16 cellular contexts compared by ENCODE assay signal in genomic region chr15:71662306-71662705, GRCh38.
DNase-seq lines count a peak whose midpoint lies in the region; ATAC-seq and FAIRE-seq lines count a peak whose summit lies in the region.
"Had no signal": no experiment of that assay in that cellular context is flagged by ENCODE, and none has a peak within 500 bp of the region (broad histone marks: within the 10 kb centered on the region; RNA-seq: fewer than 3 reads in every experiment).

No MANE protein-coding gene starts in this region.

- peak overlapping the region; percentile 66 for H3K27ac ChIP-seq in angular gyrus (ENCODE audit: low read depth, low read length)
- H3K27ac ChIP-seq: 22Rv1 had no signal

- no peak for ATAC-seq in GM19463 (IDR thresholded peaks at IDR 0.05; ENCODE audit: unreplicated experiment)

- intact Hi-C loops in posterior vena cava (cut with DNase I) = no loop called here

- no peak for FAIRE-seq in RCC 7860 (lab: Jason Lieb, UNC)

- peak; percentile 12 for DNase-seq in NCI-H1694 treated with DMSO at 0.1 percent for 48 hours (lab: John Stamatoyannopoulos, UW)
- no peak for DNase-seq in NCI-H1694 (lab: John Stamatoyannopoulos, UW)
- DNase-seq in globus pallidus (ENCODE audit: low spot score) = peak; percentile 60
- peak; percentile 39 for DNase-seq in putamen (ENCODE audit: low spot score)
- no peak for DNase-seq in RCC 7860 (ENCODE audit: low spot score)
- no peak for DNase-seq in posterior vena cava (ENCODE audit: low spot score)
- DNase-seq: CD4-positive, CD25-positive, alpha-beta regulatory T cell; H9; IMR-90; Karpas-422; MM.1S; NCI-H1092 treated with DMSO at 0.1 percent for 48 hours; NCI-H526 treated with DMSO at 0.1 percent for 48 hours had no signal

Comparison
In these comparisons a context has a peak if more than half of its experiments do, and no peak if none do; other contexts are left out.
1. DNase-seq: peak in NCI-H1694 treated with DMSO at 0.1 percent for 48 hours (single experiment), globus pallidus (single experiment) and putamen (single experiment); none in NCI-H1694 (single experiment), RCC 7860 (single experiment) and posterior vena cava (single experiment).